In the genomic region with DNA sequence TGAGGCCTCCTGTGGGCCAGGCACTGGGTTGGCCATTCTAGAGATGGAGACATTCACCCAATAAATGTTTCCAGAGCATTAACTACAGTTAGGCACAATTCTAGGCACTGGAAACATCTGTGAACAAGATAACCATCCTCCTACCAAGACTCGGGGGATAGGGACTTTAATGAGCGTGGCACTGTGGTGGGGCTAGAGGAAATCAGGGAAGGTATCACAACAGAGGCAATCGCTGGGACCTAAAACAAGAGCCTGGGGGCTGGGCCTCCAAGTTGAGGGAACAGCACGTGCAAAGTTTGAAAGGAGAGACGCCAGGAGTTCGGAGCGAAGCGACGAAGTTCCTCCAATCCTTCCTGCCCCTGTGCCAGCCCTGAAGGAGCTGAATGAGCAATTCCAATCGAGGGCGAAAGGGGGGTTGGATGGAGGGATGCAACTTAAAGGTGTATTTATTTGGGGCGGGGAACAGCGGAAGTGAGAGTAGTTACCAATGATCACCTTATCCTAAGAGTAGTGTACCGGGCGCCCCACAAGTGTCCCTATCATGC, we compare ENCODE assay signal across 7 cellular contexts. TPM values are rescaled to one million over a fixed set of nuclear protein-coding genes. Genes with fewer than 3 reads are reported as not detected.
A peak's percentile ranks its signal among the peaks of the same experiment; 100 is the strongest.
DNase-seq lines count a peak whose midpoint lies in the region; ATAC-seq and TF ChIP-seq lines count a peak whose summit lies in the region.

No MANE protein-coding gene starts in this region.

- H3K27me3 ChIP-seq in SJCRH30 (no peaks in the 10 kb centered on the region), skeletal muscle satellite cell (ENCODE audit: control insufficient read depth, insufficient read depth, low read length) (no peaks in the 10 kb centered on the region)

- ATAC-seq in GM21723 (IDR thresholded peaks at IDR 0.05; ENCODE audit: unreplicated experiment): peak; percentile 8

- H3K9me3 ChIP-seq in SJCRH30 (replicated peaks) (no peaks in the 10 kb centered on the region), skeletal muscle satellite cell (replicated peaks; ENCODE audit: low read length) (no peaks in the 10 kb centered on the region)

- TF ChIP-seq CTCF in fibroblast of villous mesenchyme (IDR thresholded peaks at IDR 0.05; ENCODE audit: insufficient read depth, low read depth, low read length): no peak

- peak overlapping the region; percentile 90 for H3K9ac ChIP-seq in skeletal muscle satellite cell (ENCODE audit: low read depth, low read length)

- H3K4me3 ChIP-seq in SJCRH30: peak overlapping the region; percentile 73
- H3K4me3 ChIP-seq in fibroblast of villous mesenchyme (ENCODE audit: low read depth, low read length): peak overlapping the region; percentile 78
- H3K4me3 ChIP-seq in skeletal muscle satellite cell (ENCODE audit: low read length): peak overlapping the region; percentile 71

- H3K4me2 ChIP-seq in skeletal muscle satellite cell (ENCODE audit: low read length): peak overlapping the region; percentile 90

- DNase-seq in SJCRH30 (no peak), fibroblast of villous mesenchyme (ENCODE audit: low read depth) (no peak), occipital lobe (lab: John Stamatoyannopoulos, UW) (no peak), GM03348 (ENCODE audit: low spot score) (no peak), NCI-H510A treated with DMSO at 0.1 percent for 48 hours (lab: John Stamatoyannopoulos, UW) (no peak)

- H3K36me3 ChIP-seq in SJCRH30 (peaks cover 19% of the 10 kb centered on the region), skeletal muscle satellite cell (ENCODE audit: insufficient read depth, low read length) (peaks cover 41% of the 10 kb centered on the region)

- no peak overlapping the region; the same call in 1 of the 2 replicates for H3K27ac ChIP-seq in SJCRH30

- no peaks in the 10 kb centered on the region for H3K4me1 ChIP-seq in SJCRH30
- H3K4me1 ChIP-seq in skeletal muscle satellite cell (ENCODE audit: control insufficient read depth, insufficient read depth, low read length): peaks cover 14% of the 10 kb centered on the region

RNA-seq across cellular contexts. Expression of gene POLD1, which starts 0.8 kb away (rescaled TPM):
- 74.4 and 75.2 TPM in 2 replicates for total RNA-seq in SJCRH30 (2014; rRNA removed; shearing (Covaris generic))
- total RNA-seq in fibroblast of villous mesenchyme (22.9 and 25.0 TPM in 2 replicates), occipital lobe (17.5 TPM)
- total RNA-seq in skeletal muscle satellite cell (2012; rRNA removed): 35.5 and 37.6 TPM in 2 replicates

RNA-seq across cellular contexts. Expression of gene NR1H2, which starts 7.1 kb away (rescaled TPM):
- 22.3 and 22.6 TPM in 2 replicates for total RNA-seq in SJCRH30 (2014; rRNA removed; shearing (Covaris generic))
- 71.2 and 76.3 TPM in 2 replicates for total RNA-seq in fibroblast of villous mesenchyme
- total RNA-seq in skeletal muscle satellite cell (2012; rRNA removed): 73.0 and 83.7 TPM in 2 replicates
- total RNA-seq in occipital lobe: 18.9 TPM

RNA-seq across cellular contexts. Expression of gene NAPSA, which starts 17.9 kb away (rescaled TPM):
- total RNA-seq in SJCRH30 (2014; rRNA removed; shearing (Covaris generic)): 0.08 and 0.18 TPM in 2 replicates
- total RNA-seq in fibroblast of villous mesenchyme (under 0.01 and 0.32 TPM in 2 replicates), occipital lobe (0.16 TPM)
- 0.22 TPM in 1 of 2 replicates, not detected in the other for total RNA-seq in skeletal muscle satellite cell (2012; rRNA removed)

RNA-seq across cellular contexts. Expression of gene SPIB, which starts 35.4 kb away (rescaled TPM):
- total RNA-seq in SJCRH30 (2014; rRNA removed; shearing (Covaris generic)): 0.83 and 2.8 TPM in 2 replicates
- total RNA-seq in fibroblast of villous mesenchyme (not detected in 2 replicates), occipital lobe (not detected)
- not detected in 2 replicates for total RNA-seq in skeletal muscle satellite cell (2012; rRNA removed)

RNA-seq across cellular contexts. Expression of gene MYBPC2, which starts 49.3 kb away (rescaled TPM):
- total RNA-seq in SJCRH30 (2014; rRNA removed; shearing (Covaris generic)): 13.8 and 14.7 TPM in 2 replicates
- total RNA-seq in fibroblast of villous mesenchyme: under 0.01 TPM in 1 of 2 replicates, not detected in the other
- total RNA-seq in skeletal muscle satellite cell (2012; rRNA removed): 1.7 TPM in 1 of 2 replicates, not detected in the other
- not detected for total RNA-seq in occipital lobe
